ENCODE assay signal across 3 cellular contexts in genomic region chr5:111076076-111076475, GRCh38.
TF ChIP-seq lines count a peak whose summit lies in the region.

No MANE protein-coding gene starts in this region.

TF ChIP-seq in liver, 16 proteins besides CTCF, POLR2A, EP300 and RAD21:
- TF ChIP-seq HNF4G (IDR thresholded peaks at IDR 0.05) (no peak), ATF3 (IDR thresholded peaks at IDR 0.05) (peak; percentile 11), HNF4A (conservative IDR thresholded peaks at IDR 0.05) (peak; percentile 21 to 39), YY1 (IDR thresholded peaks at IDR 0.05) (peak; percentile 29)
TF ChIP-seq in liver: peak in this region for 3.

TF ChIP-seq in HepG2, 621 proteins besides CTCF, POLR2A, EP300 and RAD21:
- no peak for TF ChIP-seq ZNF232 (CRISPR knock-in tag; IDR thresholded peaks at IDR 0.05; ENCODE audit: borderline replicate concordance)
- TF ChIP-seq, protein P1, sequence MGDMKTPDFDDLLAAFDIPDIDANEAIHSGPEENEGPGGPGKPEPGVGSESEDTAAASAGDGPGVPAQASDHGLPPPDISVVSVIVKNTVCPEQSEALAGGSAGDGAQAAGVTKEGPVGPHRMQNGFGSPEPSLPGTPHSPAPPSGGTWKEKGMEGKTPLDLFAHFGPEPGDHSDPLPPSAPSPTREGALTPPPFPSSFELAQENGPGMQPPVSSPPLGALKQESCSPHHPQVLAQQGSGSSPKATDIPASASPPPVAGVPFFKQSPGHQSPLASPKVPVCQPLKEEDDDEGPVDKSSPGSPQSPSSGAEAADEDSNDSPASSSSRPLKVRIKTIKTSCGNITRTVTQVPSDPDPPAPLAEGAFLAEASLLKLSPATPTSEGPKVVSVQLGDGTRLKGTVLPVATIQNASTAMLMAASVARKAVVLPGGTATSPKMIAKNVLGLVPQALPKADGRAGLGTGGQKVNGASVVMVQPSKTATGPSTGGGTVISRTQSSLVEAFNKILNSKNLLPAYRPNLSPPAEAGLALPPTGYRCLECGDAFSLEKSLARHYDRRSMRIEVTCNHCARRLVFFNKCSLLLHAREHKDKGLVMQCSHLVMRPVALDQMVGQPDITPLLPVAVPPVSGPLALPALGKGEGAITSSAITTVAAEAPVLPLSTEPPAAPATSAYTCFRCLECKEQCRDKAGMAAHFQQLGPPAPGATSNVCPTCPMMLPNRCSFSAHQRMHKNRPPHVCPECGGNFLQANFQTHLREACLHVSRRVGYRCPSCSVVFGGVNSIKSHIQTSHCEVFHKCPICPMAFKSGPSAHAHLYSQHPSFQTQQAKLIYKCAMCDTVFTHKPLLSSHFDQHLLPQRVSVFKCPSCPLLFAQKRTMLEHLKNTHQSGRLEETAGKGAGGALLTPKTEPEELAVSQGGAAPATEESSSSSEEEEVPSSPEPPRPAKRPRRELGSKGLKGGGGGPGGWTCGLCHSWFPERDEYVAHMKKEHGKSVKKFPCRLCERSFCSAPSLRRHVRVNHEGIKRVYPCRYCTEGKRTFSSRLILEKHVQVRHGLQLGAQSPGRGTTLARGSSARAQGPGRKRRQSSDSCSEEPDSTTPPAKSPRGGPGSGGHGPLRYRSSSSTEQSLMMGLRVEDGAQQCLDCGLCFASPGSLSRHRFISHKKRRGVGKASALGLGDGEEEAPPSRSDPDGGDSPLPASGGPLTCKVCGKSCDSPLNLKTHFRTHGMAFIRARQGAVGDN (CRISPR knock-in tag; IDR thresholded peaks at IDR 0.05) = no peak
- TF ChIP-seq ZNF569 (CRISPR knock-in tag; IDR thresholded peaks at IDR 0.05; ENCODE audit: borderline replicate concordance) = no peak
- TF ChIP-seq ZBTB46 (CRISPR knock-in tag; IDR thresholded peaks at IDR 0.05; ENCODE audit: borderline replicate concordance) = no peak
- TF ChIP-seq SRF (IDR thresholded peaks at IDR 0.05; ENCODE audit: low read depth, low read length) = no peak
- TF ChIP-seq ZNF572 (CRISPR knock-in tag; IDR thresholded peaks at IDR 0.05) = no peak
- TF ChIP-seq ZNF891 (CRISPR knock-in tag; IDR thresholded peaks at IDR 0.05) = no peak
- no peak for TF ChIP-seq GLI4 (CRISPR knock-in tag; IDR thresholded peaks at IDR 0.05; ENCODE audit: borderline replicate concordance)
- TF ChIP-seq ZNF234 (CRISPR knock-in tag; conservative IDR thresholded peaks at IDR 0.05) = no peak
- TF ChIP-seq, protein P2, sequence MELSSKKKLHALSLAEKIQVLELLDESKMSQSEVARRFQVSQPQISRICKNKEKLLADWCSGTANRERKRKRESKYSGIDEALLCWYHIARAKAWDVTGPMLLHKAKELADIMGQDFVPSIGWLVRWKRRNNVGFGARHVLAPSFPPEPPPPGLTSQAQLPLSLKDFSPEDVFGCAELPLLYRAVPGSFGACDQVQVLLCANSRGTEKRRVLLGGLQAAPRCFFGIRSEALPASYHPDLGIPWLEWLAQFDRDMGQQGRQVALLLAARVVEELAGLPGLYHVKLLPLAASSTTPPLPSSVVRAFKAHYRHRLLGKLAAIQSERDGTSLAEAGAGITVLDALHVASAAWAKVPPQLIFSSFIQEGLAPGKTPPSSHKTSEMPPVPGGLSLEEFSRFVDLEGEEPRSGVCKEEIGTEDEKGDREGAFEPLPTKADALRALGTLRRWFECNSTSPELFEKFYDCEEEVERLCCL (CRISPR knock-in tag; IDR thresholded peaks at IDR 0.05; ENCODE audit: borderline replicate concordance) = no peak
- TF ChIP-seq SNAPC4 (CRISPR knock-in tag; IDR thresholded peaks at IDR 0.05) = no peak
- TF ChIP-seq SNAPC2 (CRISPR knock-in tag; IDR thresholded peaks at IDR 0.05) = no peak

TF ChIP-seq in WTC11, 78 proteins besides CTCF, POLR2A, EP300 and RAD21 (continued from another document):
- TF ChIP-seq, protein P3, sequence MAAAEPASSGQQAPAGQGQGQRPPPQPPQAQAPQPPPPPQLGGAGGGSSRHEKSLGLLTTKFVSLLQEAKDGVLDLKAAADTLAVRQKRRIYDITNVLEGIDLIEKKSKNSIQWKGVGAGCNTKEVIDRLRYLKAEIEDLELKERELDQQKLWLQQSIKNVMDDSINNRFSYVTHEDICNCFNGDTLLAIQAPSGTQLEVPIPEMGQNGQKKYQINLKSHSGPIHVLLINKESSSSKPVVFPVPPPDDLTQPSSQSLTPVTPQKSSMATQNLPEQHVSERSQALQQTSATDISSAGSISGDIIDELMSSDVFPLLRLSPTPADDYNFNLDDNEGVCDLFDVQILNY (CRISPR knock-in tag; IDR thresholded peaks at IDR 0.05) = no peak
- TF ChIP-seq GABPB1 (CRISPR knock-in tag; IDR thresholded peaks at IDR 0.05) (no peak), MAX (CRISPR knock-in tag; IDR thresholded peaks at IDR 0.05) (no peak), NFYB (CRISPR knock-in tag; conservative IDR thresholded peaks at IDR 0.05; ENCODE audit: low read depth) (no peak), FOXP1 (CRISPR knock-in tag; IDR thresholded peaks at IDR 0.05; ENCODE audit: borderline replicate concordance) (no peak), ESRRA (CRISPR knock-in tag; IDR thresholded peaks at IDR 0.05; ENCODE audit: borderline replicate concordance) (no peak), JUN (CRISPR knock-in tag; IDR thresholded peaks at IDR 0.05) (no peak), JAZF1 (CRISPR knock-in tag; IDR thresholded peaks at IDR 0.05) (no peak), STAT6 (CRISPR knock-in tag; conservative IDR thresholded peaks at IDR 0.05; ENCODE audit: low read depth) (no peak), ZNF281 (CRISPR knock-in tag; IDR thresholded peaks at IDR 0.05) (no peak), ZNF232 (CRISPR knock-in tag; IDR thresholded peaks at IDR 0.05) (no peak), ZNF425 (CRISPR knock-in tag; conservative IDR thresholded peaks at IDR 0.05) (no peak), ZNF219 (CRISPR knock-in tag; IDR thresholded peaks at IDR 0.05; ENCODE audit: borderline replicate concordance) (no peak), IRF2 (CRISPR knock-in tag; IDR thresholded peaks at IDR 0.05; ENCODE audit: borderline replicate concordance, low read depth) (no peak), TP53 (CRISPR knock-in tag; IDR thresholded peaks at IDR 0.05) (no peak)
- TF ChIP-seq, protein P4, sequence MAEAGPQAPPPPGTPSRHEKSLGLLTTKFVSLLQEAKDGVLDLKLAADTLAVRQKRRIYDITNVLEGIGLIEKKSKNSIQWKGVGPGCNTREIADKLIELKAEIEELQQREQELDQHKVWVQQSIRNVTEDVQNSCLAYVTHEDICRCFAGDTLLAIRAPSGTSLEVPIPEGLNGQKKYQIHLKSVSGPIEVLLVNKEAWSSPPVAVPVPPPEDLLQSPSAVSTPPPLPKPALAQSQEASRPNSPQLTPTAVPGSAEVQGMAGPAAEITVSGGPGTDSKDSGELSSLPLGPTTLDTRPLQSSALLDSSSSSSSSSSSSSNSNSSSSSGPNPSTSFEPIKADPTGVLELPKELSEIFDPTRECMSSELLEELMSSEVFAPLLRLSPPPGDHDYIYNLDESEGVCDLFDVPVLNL (CRISPR knock-in tag; IDR thresholded peaks at IDR 0.05; ENCODE audit: borderline replicate concordance, low read depth) = no peak
- TF ChIP-seq, protein P5, sequence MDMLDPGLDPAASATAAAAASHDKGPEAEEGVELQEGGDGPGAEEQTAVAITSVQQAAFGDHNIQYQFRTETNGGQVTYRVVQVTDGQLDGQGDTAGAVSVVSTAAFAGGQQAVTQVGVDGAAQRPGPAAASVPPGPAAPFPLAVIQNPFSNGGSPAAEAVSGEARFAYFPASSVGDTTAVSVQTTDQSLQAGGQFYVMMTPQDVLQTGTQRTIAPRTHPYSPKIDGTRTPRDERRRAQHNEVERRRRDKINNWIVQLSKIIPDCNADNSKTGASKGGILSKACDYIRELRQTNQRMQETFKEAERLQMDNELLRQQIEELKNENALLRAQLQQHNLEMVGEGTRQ (CRISPR knock-in tag; IDR thresholded peaks at IDR 0.05) = no peak
